In genomic region chr9:131713016-131713415, GRCh38 we compare ENCODE assay signal across 13 cellular contexts. TPM values are rescaled to one million over a fixed set of nuclear protein-coding genes. Genes with fewer than 3 reads are reported as not detected.
DNase-seq lines count a peak whose midpoint lies in the region; ATAC-seq and TF ChIP-seq lines count a peak whose summit lies in the region.
"Had no signal": no experiment of that assay in that cellular context is flagged by ENCODE, and none has a peak within 500 bp of the region (broad histone marks: within the 10 kb centered on the region; RNA-seq: fewer than 3 reads in every experiment).

No MANE protein-coding gene starts in this region.

- ATAC-seq in Right ventricle myocardium superior (ENCODE audit: poor library complexity) = no peak
- ATAC-seq in effector memory CD8-positive, alpha-beta T cell (replicated peaks) = no peak
- ATAC-seq in aorta (ENCODE audit: low FRiP score) = no peak
- no peak for ATAC-seq in GM19395 (IDR thresholded peaks at IDR 0.05; ENCODE audit: unreplicated experiment)
- ATAC-seq: K562 had no signal

- H3K36me3 ChIP-seq in left ventricle myocardium inferior = no peaks in the 10 kb centered on the region
- H3K36me3 ChIP-seq in aorta (ENCODE audit: control insufficient read depth in 1 of 2, insufficient read depth in 2 of 2, low read length in 1 of 2) = no peaks in the 10 kb centered on the region
- H3K36me3 ChIP-seq: neutrophil had no signal

- intact Hi-C loops in left ventricle myocardium inferior (cut with micrococcal nuclease) (no loop called here), Right ventricle myocardium superior (cut with DNase I) (no loop called here), aorta (cut with DNase I) (loop anchor here (5.0 kb wide), 1 partner anchor 36 kb away; no protein-coding TSS in a partner anchor)

- H3K9me3 Mint-ChIP-seq in effector memory CD8-positive, alpha-beta T cell = no peaks in the 10 kb centered on the region
- no peaks in the 10 kb centered on the region for H3K9me3 Mint-ChIP-seq in osteocyte (ENCODE audit: unreplicated experiment)

- H3K4me3 ChIP-seq in left ventricle myocardium inferior = no peak overlapping the region
- H3K4me3 ChIP-seq in aorta (ENCODE audit: low read length in 2 of 2) = no peak overlapping the region
- H3K4me3 ChIP-seq: K562 had no signal

- H3K27ac ChIP-seq in left ventricle myocardium inferior (replicated peaks) (peak overlapping the region; percentile 83), aorta (ENCODE audit: low read depth in 1 of 2, low read length in 2 of 2) (peak overlapping the region; percentile 72 to 96)
- H3K27ac ChIP-seq: neutrophil had no signal

- H3K27me3 Mint-ChIP-seq in effector memory CD8-positive, alpha-beta T cell = no peaks in the 10 kb centered on the region
- no peaks in the 10 kb centered on the region for H3K27me3 Mint-ChIP-seq in osteocyte (ENCODE audit: unreplicated experiment)

- H3K4me1 ChIP-seq in left ventricle myocardium inferior (peaks cover 98% of the 10 kb centered on the region), aorta (ENCODE audit: control insufficient read depth in 1 of 2, insufficient read depth in 2 of 2, low read length in 2 of 2) (peaks cover 0 to 6% of the 10 kb centered on the region in 2 donors)

- H3K9me3 ChIP-seq in left ventricle myocardium inferior (replicated peaks) = no peaks in the 10 kb centered on the region
- H3K9me3 ChIP-seq in aorta (ENCODE audit: control insufficient read depth, low read length) = no peaks in the 10 kb centered on the region
- H3K9me3 ChIP-seq: neutrophil had no signal

- H3K4me1 Mint-ChIP-seq in effector memory CD8-positive, alpha-beta T cell (ENCODE audit: low read depth in 2 of 2) = peaks cover 65 to 71% of the 10 kb centered on the region in 2 donors
- peaks cover 56% of the 10 kb centered on the region for H3K4me1 Mint-ChIP-seq in osteocyte (ENCODE audit: unreplicated experiment)

- peak overlapping the region; percentile 98 to 99 for H3K27ac Mint-ChIP-seq in effector memory CD8-positive, alpha-beta T cell
- H3K27ac Mint-ChIP-seq in osteocyte (ENCODE audit: unreplicated experiment) = peak overlapping the region; percentile 95

- no peak for TF ChIP-seq POLR2A in erythroblast (IDR thresholded peaks at IDR 0.05; ENCODE audit: low read length)

- WGBS in aorta, 2 donors = 93 to 96% methylated on average over 8 of the region's 8 CpGs

- H3K27me3 ChIP-seq in left ventricle myocardium inferior (ENCODE audit: low read depth) = no peaks in the 10 kb centered on the region
- no peaks in the 10 kb centered on the region for H3K27me3 ChIP-seq in aorta (ENCODE audit: control insufficient read depth in 1 of 2, insufficient read depth in 2 of 2, low read length in 1 of 2)
- H3K27me3 ChIP-seq: neutrophil had no signal

- H3K36me3 Mint-ChIP-seq in effector memory CD8-positive, alpha-beta T cell (ENCODE audit: insufficient read depth) = peaks cover 38% of the 10 kb centered on the region
- H3K36me3 Mint-ChIP-seq in osteocyte (ENCODE audit: unreplicated experiment) = no peaks in the 10 kb centered on the region

- H3K4me3 Mint-ChIP-seq in effector memory CD8-positive, alpha-beta T cell = no peak overlapping the region
- no peak overlapping the region for H3K4me3 Mint-ChIP-seq in osteocyte (ENCODE audit: unreplicated experiment)

- TF ChIP-seq CTCF in left ventricle myocardium inferior (IDR thresholded peaks at IDR 0.05; ENCODE audit: borderline replicate concordance) (no peak), osteocyte (IDR thresholded peaks at IDR 0.05) (no peak)

- no peak for DNase-seq in left ventricle myocardium inferior
- DNase-seq in Right ventricle myocardium superior = no peak
- no peak for DNase-seq in effector memory CD8-positive, alpha-beta T cell
- DNase-seq in osteocyte (ENCODE audit: extremely low spot score, unreplicated experiment) = no peak
- DNase-seq in aorta = no peak
- no peak for DNase-seq in erythroblast (lab: John Stamatoyannopoulos, UW)
- no peak for DNase-seq in HuH-7.5 (ENCODE audit: low spot score)
- DNase-seq: NCI-H2029; stimulated activated CD4-positive, alpha-beta T cell treated with anti-CD3 and anti-CD28 coated beads, Interleukin-2, amount 100 ng/mL, for 48 hours; SW 1271 had no signal

RNA-seq across cellular contexts. Expression of gene RAPGEF1, which starts 26.9 kb away (rescaled TPM):
- total RNA-seq in left ventricle myocardium inferior (95.9 TPM), Right ventricle myocardium superior (119 TPM), osteocyte (94.3 TPM in 2 replicates), aorta (10 to 100 TPM; 85.9 to 93.2 TPM)
- 10 to 100 TPM; 17.5 to 23.4 TPM for polyA plus RNA-seq in aorta

Comparison
In these comparisons a context has a peak if more than half of its experiments do, and no peak if none do; other contexts are left out.
1. intact Hi-C loops: an anchor here in aorta (5.0 kb wide); none called in left ventricle myocardium inferior and Right ventricle myocardium superior.